8 cellular contexts compared by ENCODE assay signal in the genomic region with DNA sequence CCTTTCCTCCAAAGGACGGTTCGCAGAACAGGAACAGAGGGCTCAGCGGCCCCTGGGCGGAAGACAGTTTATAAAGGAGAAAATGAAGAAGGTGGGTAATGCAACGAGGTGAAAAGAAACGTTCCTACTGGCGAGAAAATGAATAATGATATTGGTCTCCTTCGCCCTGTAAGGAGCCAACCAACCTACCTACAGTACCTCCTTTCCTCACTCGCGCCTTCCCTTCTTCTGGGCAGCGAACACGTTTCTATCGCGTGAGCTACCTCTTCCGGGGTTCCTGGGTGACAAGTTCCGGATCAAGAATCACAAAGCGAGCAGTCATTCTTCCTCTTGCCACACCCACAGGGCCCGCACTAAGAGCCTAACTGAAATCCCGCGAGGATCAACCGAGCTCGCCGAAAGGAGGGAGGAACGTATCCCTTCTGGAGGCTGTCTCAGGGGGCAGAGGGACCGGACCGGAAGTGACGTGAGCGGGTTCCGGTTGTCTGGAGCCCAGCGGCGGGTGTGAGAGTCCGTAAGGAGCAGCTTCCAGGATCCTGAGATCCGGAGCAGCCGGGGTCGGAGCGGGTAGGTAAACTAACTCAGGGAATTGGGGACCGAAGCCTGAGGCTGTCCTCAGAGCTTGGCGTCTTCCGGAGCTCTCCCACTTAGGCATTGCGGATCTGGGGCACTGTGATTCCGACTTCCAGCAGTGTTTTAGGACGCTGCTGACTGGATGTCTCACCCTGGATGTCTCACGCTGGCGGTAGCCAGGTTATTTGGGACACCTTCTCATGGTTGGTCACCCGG. TPM values are rescaled to one million over a fixed set of nuclear protein-coding genes. Genes with fewer than 3 reads are reported as not detected.
DNase-seq lines count a peak whose midpoint lies in the region; TF ChIP-seq lines count a peak whose summit lies in the region.

A gene (minus strand): TSS at position 249 of the 789 bp plus-strand sequence. CDS start 9,452 bp downstream, outside the sequence.
A gene (plus strand): TSS at position 473 of the 789 bp plus-strand sequence. CDS start 23,793 bp downstream, outside the sequence.

- DNase-seq in ELF-1 (ENCODE audit: low read depth, low spot score) = peak; percentile 100
- peak; percentile 91 for DNase-seq in H7
- peak; percentile 100 for DNase-seq in M059J (ENCODE audit: low read depth)
- peak; percentile 99 for DNase-seq in SHP77 (lab: John Stamatoyannopoulos, UW)
- DNase-seq in activated effector memory CD4-positive, alpha-beta T cell treated with Interleukin-2 at 50 U/mL for 16 hours = peak; percentile 79
- peak; percentile 100 for DNase-seq in fibroblast of pulmonary artery (ENCODE audit: low read depth)

- no peaks in the 10 kb centered on the region; the same call in none of the 2 replicates for H3K36me3 ChIP-seq in H7 (replicated peaks; ENCODE audit: control insufficient read depth, insufficient read depth, low read length)

- H3K27me3 ChIP-seq in H7 (ENCODE audit: control insufficient read depth, insufficient read depth, low read length) = no peaks in the 10 kb centered on the region

- peaks cover 11% of the 10 kb centered on the region for H3K36me3 Mint-ChIP-seq in nephron (ENCODE audit: low read depth)
- H3K36me3 Mint-ChIP-seq in stimulated activated naive CD8-positive, alpha-beta T cell treated with anti-CD3 and anti-CD28 coated beads, Interleukin-15, Interleukin-2, amounts not matched to agents 100 ng/mL and 50 ng/mL, for 24 hours (ENCODE audit: low read depth) = peaks cover 31% of the 10 kb centered on the region

- peak within 1 kb of the TSS; percentile 94 to 97 (median 96) for H3K4me3 Mint-ChIP-seq in nephron
- peak within 1 kb of the TSS; percentile 96 for H3K4me3 Mint-ChIP-seq in stimulated activated naive CD8-positive, alpha-beta T cell treated with anti-CD3 and anti-CD28 coated beads, Interleukin-15, Interleukin-2, amounts not matched to agents 100 ng/mL and 50 ng/mL, for 24 hours

- H3K4me1 Mint-ChIP-seq in nephron = peaks cover 40% of the 10 kb centered on the region
- peaks cover 74% of the 10 kb centered on the region for H3K4me1 Mint-ChIP-seq in stimulated activated naive CD8-positive, alpha-beta T cell treated with anti-CD3 and anti-CD28 coated beads, Interleukin-15, Interleukin-2, amounts not matched to agents 100 ng/mL and 50 ng/mL, for 24 hours (ENCODE audit: low read depth)

- TF ChIP-seq CTCF in fibroblast of pulmonary artery (IDR thresholded peaks at IDR 0.05; ENCODE audit: low read length, missing control alignments) (no peak), nephron (IDR thresholded peaks at IDR 0.05; ENCODE audit: unreplicated experiment in 3 of 3) (no peak)

- H3K9me3 Mint-ChIP-seq in nephron = no peaks in the 10 kb centered on the region
- H3K9me3 Mint-ChIP-seq in stimulated activated naive CD8-positive, alpha-beta T cell treated with anti-CD3 and anti-CD28 coated beads, Interleukin-15, Interleukin-2, amounts not matched to agents 100 ng/mL and 50 ng/mL, for 24 hours = no peaks in the 10 kb centered on the region

- H3K4me3 ChIP-seq in H7 (ENCODE audit: insufficient read depth, low read depth, low read length) (peak within 1 kb of the TSS; percentile 93), fibroblast of pulmonary artery (replicated peaks; ENCODE audit: low read depth, low read length) (peak within 1 kb of the TSS; percentile 86)

- peak within 1 kb of the TSS; percentile 95 to 97 (median 96) for H3K27ac Mint-ChIP-seq in nephron
- H3K27ac Mint-ChIP-seq in stimulated activated naive CD8-positive, alpha-beta T cell treated with anti-CD3 and anti-CD28 coated beads, Interleukin-15, Interleukin-2, amounts not matched to agents 100 ng/mL and 50 ng/mL, for 24 hours = peak within 1 kb of the TSS; percentile 95

- no peaks in the 10 kb centered on the region for H3K27me3 Mint-ChIP-seq in nephron (ENCODE audit: low read depth)
- H3K27me3 Mint-ChIP-seq in stimulated activated naive CD8-positive, alpha-beta T cell treated with anti-CD3 and anti-CD28 coated beads, Interleukin-15, Interleukin-2, amounts not matched to agents 100 ng/mL and 50 ng/mL, for 24 hours = no peaks in the 10 kb centered on the region

RNA-seq across cellular contexts. Expression of the first gene that starts in this region (rescaled TPM):
- 16.4 and 18.6 TPM in 2 replicates for total RNA-seq in H7 (2014; rRNA removed; shearing (Covaris generic))
- total RNA-seq in M059J (2014; rRNA removed; shearing (Covaris generic)) = 26.8 and 29.7 TPM in 2 replicates

RNA-seq across cellular contexts. Expression of the second gene that starts in this region (rescaled TPM):
- 64.2 and 67.4 TPM in 2 replicates for total RNA-seq in H7 (2014; rRNA removed; shearing (Covaris generic))
- total RNA-seq in M059J (2014; rRNA removed; shearing (Covaris generic)) = 170 and 171 TPM in 2 replicates

Comparison
In these comparisons a context has a peak if more than half of its experiments do, and no peak if none do; other contexts are left out.
1. Peak in every context shown above with its lines: DNase-seq and H3K4me3 ChIP-seq.